In the genomic region with DNA sequence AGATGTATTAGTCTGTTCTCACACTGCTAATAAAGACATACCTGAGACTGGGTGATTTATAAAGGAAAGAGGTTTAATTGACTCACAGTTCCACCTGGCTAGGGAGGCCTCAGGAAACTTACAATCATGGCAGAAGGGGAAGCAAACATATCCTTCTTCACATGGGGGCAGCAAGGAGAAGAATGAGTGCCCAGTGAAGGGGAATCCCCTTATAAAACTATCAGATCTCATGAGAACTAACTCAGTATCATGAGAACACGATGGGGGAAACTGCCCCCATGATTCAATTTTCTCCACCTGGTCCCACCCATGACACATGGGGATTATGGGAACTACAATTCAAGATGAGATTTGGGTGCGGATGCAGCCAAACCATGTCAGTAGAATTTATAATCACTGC, we compare ENCODE assay signal across 8 cellular contexts.
DNase-seq lines count a peak whose midpoint lies in the region; ATAC-seq lines count a peak whose summit lies in the region.
"Not testable (repeated sequence)": the region's sequence is repeated elsewhere in the genome, so short reads cannot be mapped to it uniquely, and the experiment has no call there.

No MANE protein-coding gene starts in this region.

- H3K27me3 Mint-ChIP-seq in CD4-positive, CD25-positive, alpha-beta regulatory T cell; activated CD4-positive, alpha-beta memory T cell treated with anti-CD3 and anti-CD28 coated beads for 36 hours; activated naive CD4-positive, alpha-beta T cell treated with anti-CD3 and anti-CD28 coated beads, Interleukin-2, amount 10 ng/mL, durations not matched to agents 7 days and 5 days; natural killer cell treated with Interleukin-12 subunit alpha and Interleukin-12 subunit beta and Interleukin-15 and Interleukin-18, amount 100 ng/mL, for 72 hours: not testable (repeated sequence)

- not testable (repeated sequence) for H3K27ac ChIP-seq in CD4-positive, CD25-positive, alpha-beta regulatory T cell (ENCODE audit: insufficient read depth, low read length, poor library complexity, severe bottlenecking)

- not testable (repeated sequence) for H3K9me3 Mint-ChIP-seq in CD4-positive, CD25-positive, alpha-beta regulatory T cell; activated CD4-positive, alpha-beta memory T cell treated with anti-CD3 and anti-CD28 coated beads for 36 hours; activated naive CD4-positive, alpha-beta T cell treated with anti-CD3 and anti-CD28 coated beads, Interleukin-2, amount 10 ng/mL, durations not matched to agents 7 days and 5 days; natural killer cell treated with Interleukin-12 subunit alpha and Interleukin-12 subunit beta and Interleukin-15 and Interleukin-18, amount 100 ng/mL, for 72 hours

- H3K9me3 ChIP-seq in CD4-positive, CD25-positive, alpha-beta regulatory T cell (ENCODE audit: control insufficient read depth in 2 of 2, low read length in 2 of 2), result not testable (repeated sequence)

- peak overlapping the region in 1 of 4 donors; percentile 6 for H3K4me3 Mint-ChIP-seq in CD4-positive, CD25-positive, alpha-beta regulatory T cell
- H3K4me3 Mint-ChIP-seq in activated CD4-positive, alpha-beta memory T cell treated with anti-CD3 and anti-CD28 coated beads for 36 hours, result peak overlapping the region; percentile 8
- not testable (repeated sequence) for H3K4me3 Mint-ChIP-seq in activated naive CD4-positive, alpha-beta T cell treated with anti-CD3 and anti-CD28 coated beads, Interleukin-2, amount 10 ng/mL, durations not matched to agents 7 days and 5 days
- H3K4me3 Mint-ChIP-seq in natural killer cell treated with Interleukin-12 subunit alpha and Interleukin-12 subunit beta and Interleukin-15 and Interleukin-18, amount 100 ng/mL, for 72 hours, result peak overlapping the region; percentile 19

- POLR2A ChIA-PET in activated CD4-positive, alpha-beta memory T cell treated with anti-CD3 and anti-CD28 coated beads for 36 hours (lab: Charles Lee), result interaction anchor here (1.3 kb wide), 1 partner anchor 76 kb away, joined by 4 read pairs; no protein-coding TSS in a partner anchor

- not testable (repeated sequence) for H3K27me3 ChIP-seq in CD4-positive, CD25-positive, alpha-beta regulatory T cell (ENCODE audit: control insufficient read depth, insufficient read depth, low read length)

- not testable (repeated sequence) for H3K36me3 ChIP-seq in CD4-positive, CD25-positive, alpha-beta regulatory T cell (ENCODE audit: control insufficient read depth, insufficient read depth, low read length)

- DNase-seq in CD4-positive, CD25-positive, alpha-beta regulatory T cell; activated CD4-positive, alpha-beta memory T cell treated with anti-CD3 and anti-CD28 coated beads for 36 hours; activated naive CD4-positive, alpha-beta T cell treated with anti-CD3 and anti-CD28 coated beads, Interleukin-2, amount 10 ng/mL, durations not matched to agents 7 days and 5 days; natural killer cell treated with Interleukin-12 subunit alpha and Interleukin-12 subunit beta and Interleukin-15 and Interleukin-18, amount 100 ng/mL, for 72 hours (ENCODE audit: low spot score): not testable (repeated sequence)

- peak overlapping the region in 2 of 3 donors; percentile 83 for H3K27ac Mint-ChIP-seq in CD4-positive, CD25-positive, alpha-beta regulatory T cell
- H3K27ac Mint-ChIP-seq in activated CD4-positive, alpha-beta memory T cell treated with anti-CD3 and anti-CD28 coated beads for 36 hours, result peak overlapping the region; percentile 74
- peak overlapping the region; percentile 60 for H3K27ac Mint-ChIP-seq in activated naive CD4-positive, alpha-beta T cell treated with anti-CD3 and anti-CD28 coated beads, Interleukin-2, amount 10 ng/mL, durations not matched to agents 7 days and 5 days
- H3K27ac Mint-ChIP-seq in natural killer cell treated with Interleukin-12 subunit alpha and Interleukin-12 subunit beta and Interleukin-15 and Interleukin-18, amount 100 ng/mL, for 72 hours, result not testable (repeated sequence)

- ATAC-seq in CD4-positive, CD25-positive, alpha-beta regulatory T cell (ENCODE audit: low read depth in 2 of 2); natural killer cell treated with Interleukin-12 subunit alpha and Interleukin-12 subunit beta and Interleukin-15 and Interleukin-18, amount 100 ng/mL, for 72 hours: not testable (repeated sequence)
- ATAC-seq in GM18867 (IDR thresholded peaks at IDR 0.05; ENCODE audit: unreplicated experiment), result peak; percentile 7
- ATAC-seq in GM21360 (IDR thresholded peaks at IDR 0.05; ENCODE audit: unreplicated experiment), result peak; percentile 7
- ATAC-seq in HG02588 (IDR thresholded peaks at IDR 0.05; ENCODE audit: unreplicated experiment), result peak; percentile 8
- ATAC-seq in HG03439 (IDR thresholded peaks at IDR 0.05; ENCODE audit: unreplicated experiment), result peak; percentile 41

- peaks cover 17% of the 10 kb centered on the region for H3K36me3 Mint-ChIP-seq in CD4-positive, CD25-positive, alpha-beta regulatory T cell
- H3K36me3 Mint-ChIP-seq in activated CD4-positive, alpha-beta memory T cell treated with anti-CD3 and anti-CD28 coated beads for 36 hours, result peaks cover 11% of the 10 kb centered on the region
- H3K36me3 Mint-ChIP-seq in activated naive CD4-positive, alpha-beta T cell treated with anti-CD3 and anti-CD28 coated beads, Interleukin-2, amount 10 ng/mL, durations not matched to agents 7 days and 5 days, result peaks cover 84% of the 10 kb centered on the region
- H3K36me3 Mint-ChIP-seq in natural killer cell treated with Interleukin-12 subunit alpha and Interleukin-12 subunit beta and Interleukin-15 and Interleukin-18, amount 100 ng/mL, for 72 hours, result not testable (repeated sequence)

- CTCF ChIA-PET in activated CD4-positive, alpha-beta memory T cell treated with anti-CD3 and anti-CD28 coated beads for 36 hours (lab: Charles Lee), result interaction anchor here (0.6 to 1.6 kb wide), 6 partner anchors 12 to 1699 kb away, joined by 3 to 4 read pairs (median 3); no protein-coding TSS in a partner anchor
- CTCF ChIA-PET in activated naive CD4-positive, alpha-beta T cell treated with anti-CD3 and anti-CD28 coated beads, Interleukin-2, amount 10 ng/mL, durations not matched to agents 7 days and 5 days (lab: Charles Lee), result interaction anchor here (1.1 to 1.6 kb wide), 2 partner anchors 9 to 77 kb away, joined by 3 to 5 read pairs; no protein-coding TSS in a partner anchor

- not testable (repeated sequence) for H3K4me3 ChIP-seq in CD4-positive, CD25-positive, alpha-beta regulatory T cell (ENCODE audit: low read depth, low read length)

- intact Hi-C loops in activated CD4-positive, alpha-beta memory T cell treated with anti-CD3 and anti-CD28 coated beads for 36 hours (cut with micrococcal nuclease), result loop anchor here (2.0 to 10.0 kb wide), 2 partner anchors 146 to 370 kb away; no protein-coding TSS in a partner anchor

- H3K4me1 Mint-ChIP-seq in CD4-positive, CD25-positive, alpha-beta regulatory T cell, result peaks cover 15 to 74% (median 49%) of the 10 kb centered on the region in 4 donors
- H3K4me1 Mint-ChIP-seq in activated CD4-positive, alpha-beta memory T cell treated with anti-CD3 and anti-CD28 coated beads for 36 hours (ENCODE audit: low read depth), result peaks cover 53% of the 10 kb centered on the region
- peaks cover 54% of the 10 kb centered on the region for H3K4me1 Mint-ChIP-seq in activated naive CD4-positive, alpha-beta T cell treated with anti-CD3 and anti-CD28 coated beads, Interleukin-2, amount 10 ng/mL, durations not matched to agents 7 days and 5 days
- H3K4me1 Mint-ChIP-seq in natural killer cell treated with Interleukin-12 subunit alpha and Interleukin-12 subunit beta and Interleukin-15 and Interleukin-18, amount 100 ng/mL, for 72 hours (ENCODE audit: low read depth in 2 of 2), result peaks cover 0 to 10% of the 10 kb centered on the region in 2 donors

- not testable (repeated sequence) for H3K4me1 ChIP-seq in CD4-positive, CD25-positive, alpha-beta regulatory T cell (ENCODE audit: control insufficient read depth, insufficient read depth, low read length, poor library complexity, severe bottlenecking)
